1 cellular context compared by ENCODE assay signal in genomic region chr12:120041386-120042231, GRCh38.
TF ChIP-seq lines count a peak whose summit lies in the region.

No MANE protein-coding gene starts in this region.

TF ChIP-seq in IMR-90, 13 proteins besides CTCF, POLR2A, EP300 and RAD21 (continued from another document):
- TF ChIP-seq, protein P1, sequence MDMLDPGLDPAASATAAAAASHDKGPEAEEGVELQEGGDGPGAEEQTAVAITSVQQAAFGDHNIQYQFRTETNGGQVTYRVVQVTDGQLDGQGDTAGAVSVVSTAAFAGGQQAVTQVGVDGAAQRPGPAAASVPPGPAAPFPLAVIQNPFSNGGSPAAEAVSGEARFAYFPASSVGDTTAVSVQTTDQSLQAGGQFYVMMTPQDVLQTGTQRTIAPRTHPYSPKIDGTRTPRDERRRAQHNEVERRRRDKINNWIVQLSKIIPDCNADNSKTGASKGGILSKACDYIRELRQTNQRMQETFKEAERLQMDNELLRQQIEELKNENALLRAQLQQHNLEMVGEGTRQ (IDR thresholded peaks at IDR 0.05; ENCODE audit: low read depth, low read length) = no peak
- TF ChIP-seq BHLHE40 (IDR thresholded peaks at IDR 0.05; ENCODE audit: low read depth, low read length) = no peak
- no peak for TF ChIP-seq CEBPB (IDR thresholded peaks at IDR 0.05; ENCODE audit: low read depth, low read length)
- TF ChIP-seq MAZ (IDR thresholded peaks at IDR 0.05; ENCODE audit: borderline replicate concordance, low read depth, low read length) = no peak
- no peak for TF ChIP-seq RCOR1 (IDR thresholded peaks at IDR 0.05; ENCODE audit: insufficient replicate concordance, low read length)
- no peak for TF ChIP-seq SMC3 (IDR thresholded peaks at IDR 0.05; ENCODE audit: low read depth, low read length)
- no peak for TF ChIP-seq NFE2L2 (IDR thresholded peaks at IDR 0.05; ENCODE audit: low read depth, low read length)
- TF ChIP-seq FOS (IDR thresholded peaks at IDR 0.05; ENCODE audit: low read depth, low read length) = no peak
- no peak for TF ChIP-seq CHD1 (IDR thresholded peaks at IDR 0.05; ENCODE audit: low read depth, low read length)
- TF ChIP-seq, protein P2, sequence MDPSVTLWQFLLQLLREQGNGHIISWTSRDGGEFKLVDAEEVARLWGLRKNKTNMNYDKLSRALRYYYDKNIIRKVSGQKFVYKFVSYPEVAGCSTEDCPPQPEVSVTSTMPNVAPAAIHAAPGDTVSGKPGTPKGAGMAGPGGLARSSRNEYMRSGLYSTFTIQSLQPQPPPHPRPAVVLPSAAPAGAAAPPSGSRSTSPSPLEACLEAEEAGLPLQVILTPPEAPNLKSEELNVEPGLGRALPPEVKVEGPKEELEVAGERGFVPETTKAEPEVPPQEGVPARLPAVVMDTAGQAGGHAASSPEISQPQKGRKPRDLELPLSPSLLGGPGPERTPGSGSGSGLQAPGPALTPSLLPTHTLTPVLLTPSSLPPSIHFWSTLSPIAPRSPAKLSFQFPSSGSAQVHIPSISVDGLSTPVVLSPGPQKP (IDR thresholded peaks at IDR 0.05; ENCODE audit: borderline replicate concordance, low read depth, low read length) = no peak
- TF ChIP-seq MAFK (IDR thresholded peaks at IDR 0.05; ENCODE audit: low read depth, low read length) = no peak
- no peak for TF ChIP-seq MXI1 (IDR thresholded peaks at IDR 0.05; ENCODE audit: borderline replicate concordance, low read depth, low read length)
TF ChIP-seq in IMR-90: peak in this region for 0.
